In the genomic region with DNA sequence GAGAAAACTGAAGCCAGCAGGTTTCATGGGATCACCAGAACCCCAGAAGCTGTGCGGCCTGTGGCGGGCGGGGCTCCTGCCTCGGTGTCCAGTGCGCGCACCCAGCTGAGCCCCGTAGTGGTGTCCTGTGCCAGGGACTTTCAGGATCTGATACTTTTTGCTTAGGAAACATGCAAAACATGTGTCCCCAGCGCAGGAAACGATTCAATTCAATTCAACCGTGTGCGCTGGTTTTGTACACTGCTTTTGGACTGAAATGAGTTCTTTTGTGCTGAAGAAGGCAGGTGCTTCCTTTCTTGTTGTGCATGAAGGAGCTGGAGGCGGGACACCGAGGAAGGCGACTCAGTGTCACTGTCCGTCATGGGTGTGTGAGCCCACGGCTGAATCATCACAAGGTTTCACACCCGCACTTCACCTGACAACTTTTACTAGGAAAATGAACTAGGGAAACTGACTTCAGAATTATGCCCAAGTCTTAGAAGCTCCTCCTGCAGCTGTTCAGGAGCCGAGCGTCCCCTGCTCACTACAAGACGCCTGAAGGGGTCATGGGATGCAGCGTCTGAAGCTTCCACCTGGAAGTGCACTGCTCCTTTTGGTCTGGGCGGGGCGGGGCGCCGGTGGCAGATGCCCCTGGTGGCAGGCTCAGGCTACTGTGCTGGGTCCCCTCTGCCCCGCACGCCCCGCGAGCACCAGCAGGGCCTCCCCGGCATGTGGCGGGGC, we compare ENCODE assay signal across 11 cellular contexts. TPM values are rescaled to one million over a fixed set of nuclear protein-coding genes. Genes with fewer than 3 reads are reported as not detected.
A peak's percentile ranks its signal among the peaks of the same experiment; 100 is the strongest.
DNase-seq lines count a peak whose midpoint lies in the region; ATAC-seq and TF ChIP-seq lines count a peak whose summit lies in the region.
"Had no signal": no experiment of that assay in that cellular context is flagged by ENCODE, and none has a peak within 500 bp of the region (broad histone marks: within the 10 kb centered on the region; RNA-seq: fewer than 3 reads in every experiment).

No MANE protein-coding gene starts in this region.

- no peaks in the 10 kb centered on the region for H3K27me3 Mint-ChIP-seq in activated CD4-positive, alpha-beta T cell treated with anti-CD3 and anti-CD28 coated beads for 36 hours
- H3K27me3 Mint-ChIP-seq: activated naive CD8-positive, alpha-beta T cell had no signal

- TF ChIP-seq POLR2A in spleen (IDR thresholded peaks at IDR 0.05), result no peak

- H3K4me3 ChIP-seq in H7 (ENCODE audit: insufficient read depth, low read depth, low read length), result no peak overlapping the region
- H3K4me3 ChIP-seq in OCI-LY7 (ENCODE audit: low read depth, low read length, poor library complexity, severe bottlenecking), result peak overlapping the region; percentile 51
- H3K4me3 ChIP-seq in spleen, result peak overlapping the region in 1 of 8 donors; percentile 41

- no peaks in the 10 kb centered on the region for H4K20me1 ChIP-seq in OCI-LY7 (ENCODE audit: insufficient read depth, low read length)

- peak overlapping the region; percentile 65 for H3K4me2 ChIP-seq in OCI-LY7 (ENCODE audit: low read length)
- H3K4me2 ChIP-seq: KMS-11 had no signal

- H3K9me2 ChIP-seq in OCI-LY7 (ENCODE audit: insufficient read depth, low read length), result no peaks in the 10 kb centered on the region

- peaks cover 22% of the 10 kb centered on the region for H3K36me3 Mint-ChIP-seq in activated CD4-positive, alpha-beta T cell treated with anti-CD3 and anti-CD28 coated beads for 36 hours (ENCODE audit: low read depth)

- peak; percentile 92 for ATAC-seq in activated CD4-positive, alpha-beta T cell treated with anti-CD3 and anti-CD28 coated beads for 36 hours

- H3K9me3 Mint-ChIP-seq in activated CD4-positive, alpha-beta T cell treated with anti-CD3 and anti-CD28 coated beads for 36 hours (ENCODE audit: low read depth), result no peaks in the 10 kb centered on the region

- intact Hi-C loops in activated CD4-positive, alpha-beta T cell treated with anti-CD3 and anti-CD28 coated beads for 36 hours (cut with DNase I, micrococcal nuclease), result no loop called here
- intact Hi-C loops in OCI-LY7 (cut with micrococcal nuclease; ENCODE audit: unreplicated experiment), result loop anchor here (1.0 to 5.0 kb wide), 6 partner anchors 14 to 519 kb away; no protein-coding TSS in a partner anchor
- intact Hi-C loops in spleen (cut with DNase I; ENCODE audit: low total_unique reads), result no loop called here

- peak; percentile 83 for TF ChIP-seq CTCF in OCI-LY7 (conservative IDR thresholded peaks at IDR 0.05; ENCODE audit: low read length)
- peak in 8 of 11 experiments; percentile 15 to 38 (median 28) for TF ChIP-seq CTCF in spleen (IDR thresholded peaks at IDR 0.05 in 8 of 11, conservative IDR thresholded peaks at IDR 0.05 in 3 of 11)

- H3K4me1 Mint-ChIP-seq in activated CD4-positive, alpha-beta T cell treated with anti-CD3 and anti-CD28 coated beads for 36 hours, result peaks cover 31% of the 10 kb centered on the region

- H3K36me3 ChIP-seq in H7 (replicated peaks; ENCODE audit: control insufficient read depth, insufficient read depth, low read length) (peaks cover 6% of the 10 kb centered on the region), OCI-LY7 (ENCODE audit: insufficient read depth, low read length) (peaks cover 25% of the 10 kb centered on the region), spleen (peaks cover 0 to 65% (median 26%) of the 10 kb centered on the region in 6 donors)

- no peaks in the 10 kb centered on the region for H3K9me3 ChIP-seq in OCI-LY7 (ENCODE audit: low read length)
- H3K9me3 ChIP-seq in spleen, result no peaks in the 10 kb centered on the region

- POLR2A ChIA-PET in activated CD4-positive, alpha-beta T cell treated with anti-CD3 and anti-CD28 coated beads for 36 hours (lab: Charles Lee), result interaction anchor here (1.2 kb wide), 1 partner anchor 14 kb away, joined by 3 read pairs; no protein-coding TSS in a partner anchor
- POLR2A ChIA-PET in OCI-LY7 (lab: Charles Lee), result interaction anchor here (0.6 to 4.8 kb wide), 5 partner anchors 7 to 193 kb away, joined by 3 to 19 read pairs (median 3); no protein-coding TSS in a partner anchor

- CTCF ChIA-PET in activated CD4-positive, alpha-beta T cell treated with anti-CD3 and anti-CD28 coated beads for 36 hours (lab: Charles Lee), result interaction anchor here (0.6 to 1.5 kb wide), 3 partner anchors 14 to 69 kb away, joined by 3 read pairs; no protein-coding TSS in a partner anchor
- CTCF ChIA-PET in OCI-LY7 (lab: Charles Lee; ENCODE audit: unreplicated experiment), result interaction anchor here (0.9 to 2.5 kb wide), 4 partner anchors 10 to 47 kb away, joined by 3 to 16 read pairs (median 6); no protein-coding TSS in a partner anchor

- DNase-seq in activated CD4-positive, alpha-beta T cell treated with anti-CD3 and anti-CD28 coated beads for 36 hours, result peak; percentile 76
- DNase-seq in activated CD4-positive, alpha-beta T cell treated with anti-CD3 and anti-CD28 coated beads, Interleukin-2, amount 50 U/mL, for 1 hour, result no peak
- peak; percentile 88 for DNase-seq in H7
- DNase-seq in OCI-LY7 (ENCODE audit: low spot score), result peak; percentile 99
- DNase-seq in spleen, result peak; percentile 89
- no peak for DNase-seq in NCI-H82 treated with DMSO at 0.1 percent for 48 hours (lab: John Stamatoyannopoulos, UW; ENCODE audit: unreplicated experiment)
- DNase-seq in COLO829 (ENCODE audit: low spot score), result no peak
- no peak for DNase-seq in NCI-H2107 treated with DMSO at 0.1 percent for 48 hours (lab: John Stamatoyannopoulos, UW; ENCODE audit: unreplicated experiment)

- peaks cover 76% of the 10 kb centered on the region for H3K4me1 ChIP-seq in OCI-LY7 (ENCODE audit: insufficient read depth, low read length, poor library complexity, severe bottlenecking)
- H3K4me1 ChIP-seq in spleen, result peaks cover 3 to 91% (median 55%) of the 10 kb centered on the region in 6 donors

- H3K4me3 Mint-ChIP-seq in activated CD4-positive, alpha-beta T cell treated with anti-CD3 and anti-CD28 coated beads for 36 hours, result no peak overlapping the region
- H3K4me3 Mint-ChIP-seq: activated naive CD8-positive, alpha-beta T cell had no signal

- H3K79me2 ChIP-seq in OCI-LY7 (ENCODE audit: insufficient read depth, low read depth, low read length), result peaks cover 4% of the 10 kb centered on the region; the same call in 1 of the 2 replicates

- H3K27ac ChIP-seq in OCI-LY7 (ENCODE audit: low read depth, low read length, poor library complexity, severe bottlenecking) (peak overlapping the region; percentile 95), spleen (peak overlapping the region in 6 of 8 donors; percentile 39 to 83 (median 70))
- H3K27ac ChIP-seq: KMS-11 had no signal

- no TSS peak for BruUV-seq in OCI-LY7 (replicated peaks; lab: Mats Ljungman, UMichigan)

- H3K27me3 ChIP-seq in H7 (ENCODE audit: control insufficient read depth, insufficient read depth, low read length) (no peaks in the 10 kb centered on the region), spleen (replicated peaks in 1 of 7) (no peaks in the 10 kb centered on the region)

- WGBS in spleen, 5 donors, result 60 to 75% (median 66%) methylated on average over 30 to 31 of the region's 31 CpGs

- H3K27ac Mint-ChIP-seq in activated CD4-positive, alpha-beta T cell treated with anti-CD3 and anti-CD28 coated beads for 36 hours, result peak overlapping the region; percentile 53
- H3K27ac Mint-ChIP-seq: activated naive CD8-positive, alpha-beta T cell had no signal

- peak overlapping the region; percentile 5; the same call in 1 of the 2 replicates for H2AFZ ChIP-seq in OCI-LY7 (ENCODE audit: low read length)

RNA-seq across cellular contexts. Expression of a gene that starts 31.4 kb away (rescaled TPM):
- not detected for total RNA-seq in activated CD4-positive, alpha-beta T cell treated with anti-CD3 and anti-CD28 coated beads for 36 hours
- not detected in 2 replicates for total RNA-seq in H7 (2014; rRNA removed; shearing (Covaris generic))
- not detected in 2 replicates for total RNA-seq in OCI-LY7 (2014; rRNA removed; shearing (Covaris generic))
- not detected in 2 replicates for total RNA-seq in OCI-LY7 (2022)
- total RNA-seq in spleen, result under 1 TPM in 2 of 7 donors, not detected in 5; 0.12 to 0.13 TPM
- under 1 TPM; 0.05 to 0.16 (median 0.15) TPM for polyA plus RNA-seq in spleen
- total RNA-seq: A673 had no signal

Comparison
In these comparisons a context has a peak if more than half of its experiments do, and no peak if none do; other contexts are left out.
1. DNase-seq: peak in activated CD4-positive, alpha-beta T cell treated with anti-CD3 and anti-CD28 coated beads for 36 hours (single experiment), H7 (single experiment), OCI-LY7 (single experiment) and spleen (single experiment); none in activated CD4-positive, alpha-beta T cell treated with anti-CD3 and anti-CD28 coated beads, Interleukin-2, amount 50 U/mL, for 1 hour (single experiment), NCI-H82 treated with DMSO at 0.1 percent for 48 hours (single experiment), COLO829 (single experiment) and NCI-H2107 treated with DMSO at 0.1 percent for 48 hours (single experiment).